In the genomic region with DNA sequence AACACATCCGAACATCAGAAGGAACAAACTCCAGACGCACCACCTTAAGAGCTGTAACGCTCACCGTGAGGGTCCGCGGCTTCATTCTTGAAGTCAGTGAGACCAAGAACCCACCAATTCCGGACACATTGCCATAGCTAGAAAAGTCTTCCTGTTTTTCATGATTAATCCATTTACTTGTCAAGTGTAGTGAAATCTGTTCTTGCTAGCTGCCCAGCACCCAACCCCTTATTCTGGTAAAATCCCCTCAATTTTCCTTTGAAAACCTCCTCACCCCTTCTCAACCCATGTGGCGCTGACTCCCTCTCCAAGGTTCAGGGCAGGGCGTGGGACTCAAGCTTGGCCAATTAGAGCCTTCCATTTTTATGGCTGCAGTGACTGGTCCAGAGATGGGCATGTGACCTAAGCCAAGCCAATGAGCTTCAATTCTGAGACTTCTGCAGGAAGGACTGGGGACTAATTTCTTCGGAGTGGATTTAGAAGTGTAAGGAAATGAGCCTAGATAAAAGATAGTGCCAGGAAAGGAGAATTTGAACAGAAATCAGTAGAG, we compare ENCODE assay signal across 19 cellular contexts. TPM values are rescaled to one million over a fixed set of nuclear protein-coding genes. Genes with fewer than 3 reads are reported as not detected.
DNase-seq lines count a peak whose midpoint lies in the region; ATAC-seq and TF ChIP-seq lines count a peak whose summit lies in the region.
"Had no signal": no experiment of that assay in that cellular context is flagged by ENCODE, and none has a peak within 500 bp of the region (broad histone marks: within the 10 kb centered on the region; RNA-seq: fewer than 3 reads in every experiment).

No MANE protein-coding gene starts in this region.

- DNase-seq in SK-N-SH (no peak), left ventricle myocardium superior (no peak), NCI-H187 treated with DMSO at 0.1 percent for 48 hours (lab: John Stamatoyannopoulos, UW) (no peak), NCI-H1436 (lab: John Stamatoyannopoulos, UW) (no peak), breast epithelium (ENCODE audit: low spot score in 2 of 2) (no peak)
- peak; percentile 50 for DNase-seq in activated CD4-positive, alpha-beta memory T cell treated with anti-CD3 and anti-CD28 coated beads for 36 hours
- peak; percentile 48 for DNase-seq in stimulated activated CD4-positive, alpha-beta T cell treated with anti-CD3 and anti-CD28 coated beads, Interleukin-4, amount 100 ng/mL, for 1 hour
- DNase-seq: adrenal gland, DMS153, GM23248, NCI-H1105 treated with DMSO at 0.1 percent for 48 hours, NCI-H526 treated with DMSO at 0.1 percent for 48 hours, ovary, SHP77, WERI-Rb-1 had no signal

- peak overlapping the region; percentile 78 for H3K4me3 Mint-ChIP-seq in activated CD4-positive, alpha-beta memory T cell treated with anti-CD3 and anti-CD28 coated beads for 36 hours

- POLR2A ChIA-PET in SK-N-SH (lab: Yijun Ruan, JAX) = no interaction called here
- POLR2A ChIA-PET in activated CD4-positive, alpha-beta memory T cell treated with anti-CD3 and anti-CD28 coated beads for 36 hours (lab: Charles Lee) = interaction anchor here (2.2 kb wide), 1 partner anchor 10 kb away, joined by 15 read pairs; the partner anchor contains the start of gene ZBP1

- no peak overlapping the region for H3K4me2 ChIP-seq in SK-N-SH

- TF ChIP-seq RAD21 in SK-N-SH (IDR thresholded peaks at IDR 0.05; ENCODE audit: low read length) = no peak

- peaks cover 15% of the 10 kb centered on the region for H3K36me3 Mint-ChIP-seq in activated CD4-positive, alpha-beta memory T cell treated with anti-CD3 and anti-CD28 coated beads for 36 hours

- no peaks in the 10 kb centered on the region for H3K9me2 ChIP-seq in SK-N-SH

- H3K4me1 ChIP-seq in SK-N-SH (ENCODE audit: control insufficient read depth in 1 of 2, insufficient read depth in 2 of 2, low read depth in 1 of 2, low read length in 1 of 2) = peaks cover 0 to 9% of the 10 kb centered on the region in 2 experiments; a peak in 1 of 4 replicates
- H3K4me1 ChIP-seq in breast epithelium = no peaks in the 10 kb centered on the region

- H3K4me1 Mint-ChIP-seq in activated CD4-positive, alpha-beta memory T cell treated with anti-CD3 and anti-CD28 coated beads for 36 hours (ENCODE audit: low read depth) = peaks cover 67% of the 10 kb centered on the region

- TF ChIP-seq POLR2A in breast epithelium (IDR thresholded peaks at IDR 0.05) = no peak

- H2AFZ ChIP-seq in SK-N-SH (ENCODE audit: low read depth) = no peak overlapping the region
- H2AFZ ChIP-seq: GM23248 had no signal

- no peak for TF ChIP-seq EP300 in SK-N-SH (IDR thresholded peaks at IDR 0.05; ENCODE audit: borderline replicate concordance in 1 of 2, low read depth in 1 of 2, low read length in 1 of 2)

- H3K27ac ChIP-seq in SK-N-SH (ENCODE audit: low read depth in 2 of 2, low read length in 1 of 2) = no peak overlapping the region
- H3K27ac ChIP-seq in breast epithelium = no peak overlapping the region
- H3K27ac ChIP-seq: 22Rv1, GM23248, ovary, WERI-Rb-1 had no signal

- ATAC-seq in SK-N-SH treated with all-trans-retinoic acid at 6 μM for 48 hours (no peak), left ventricle myocardium superior (peak; percentile 46)
- ATAC-seq: gastroesophageal sphincter had no signal

- H3K9me3 ChIP-seq in SK-N-SH (no peaks in the 10 kb centered on the region), breast epithelium (peaks cover 0 to 4% of the 10 kb centered on the region in 2 donors)
- H3K9me3 ChIP-seq: adrenal gland, ovary had no signal

- no peak overlapping the region for H3K9ac ChIP-seq in SK-N-SH
- H3K9ac ChIP-seq: GM23248 had no signal

- peaks cover 7% of the 10 kb centered on the region for H3K27me3 Mint-ChIP-seq in activated CD4-positive, alpha-beta memory T cell treated with anti-CD3 and anti-CD28 coated beads for 36 hours

- TF ChIP-seq CTCF in SK-N-SH (IDR thresholded peaks at IDR 0.05) (no peak), breast epithelium (IDR thresholded peaks at IDR 0.05) (no peak)

- no peaks in the 10 kb centered on the region for H3K79me2 ChIP-seq in SK-N-SH (ENCODE audit: insufficient read depth)

- CTCF ChIA-PET in SK-N-SH (lab: Yijun Ruan, JAX) = interaction anchor here (1.2 to 4.5 kb wide), 4 partner anchors 16 to 580 kb away, joined by 3 to 20 read pairs (median 5); no protein-coding TSS in a partner anchor
- CTCF ChIA-PET in activated CD4-positive, alpha-beta memory T cell treated with anti-CD3 and anti-CD28 coated beads for 36 hours (lab: Charles Lee) = interaction anchor here (1.4 to 2.3 kb wide), 5 partner anchors 8 to 551 kb away, joined by 3 to 9 read pairs (median 6); partner anchors contain the start of gene ZBP1

- H3F3A ChIP-seq in SK-N-SH (replicated peaks; ENCODE audit: insufficient read depth) = no peaks in the 10 kb centered on the region

- intact Hi-C loops in activated CD4-positive, alpha-beta memory T cell treated with anti-CD3 and anti-CD28 coated beads for 36 hours (cut with micrococcal nuclease) = loop anchor here (10.0 kb wide), 1 partner anchor 1025 kb away; the partner anchor contains the start of gene STX16
- intact Hi-C loops in left ventricle myocardium superior (cut with micrococcal nuclease) = no loop called here
- intact Hi-C loops in breast epithelium (cut with DNase I; ENCODE audit: low total_unique reads) = no loop called here

- H3K27me3 ChIP-seq in SK-N-SH (ENCODE audit: insufficient read depth) = no peaks in the 10 kb centered on the region
- no peaks in the 10 kb centered on the region for H3K27me3 ChIP-seq in breast epithelium
- H3K27me3 ChIP-seq: ovary had no signal

- H3K36me3 ChIP-seq in SK-N-SH (replicated peaks in 1 of 2; ENCODE audit: control insufficient read depth in 1 of 2, insufficient read depth in 2 of 2, low read length in 1 of 2) = no peaks in the 10 kb centered on the region
- H3K36me3 ChIP-seq in breast epithelium = no peaks in the 10 kb centered on the region
- H3K36me3 ChIP-seq: adrenal gland, gastroesophageal sphincter, ovary, WERI-Rb-1 had no signal

- H3K4me3 ChIP-seq in SK-N-SH (ENCODE audit: low read depth in 2 of 2, low read length in 1 of 2) (no peak overlapping the region), breast epithelium (no peak overlapping the region)
- H3K4me3 ChIP-seq: adrenal gland, GM23248, ovary had no signal

- 70% methylated on average over 9 of the region's 10 CpGs for WGBS in SK-N-SH (ENCODE audit: low lambda C conversion rate)

- peak overlapping the region; percentile 88 for H3K27ac Mint-ChIP-seq in activated CD4-positive, alpha-beta memory T cell treated with anti-CD3 and anti-CD28 coated beads for 36 hours

- H3K9me3 Mint-ChIP-seq in activated CD4-positive, alpha-beta memory T cell treated with anti-CD3 and anti-CD28 coated beads for 36 hours = peaks cover 15% of the 10 kb centered on the region

- H4K20me1 ChIP-seq in SK-N-SH (ENCODE audit: insufficient read depth) = no peaks in the 10 kb centered on the region

TF ChIP-seq in SK-N-SH, 30 proteins besides CTCF, POLR2A, EP300 and RAD21:
- no peak for TF ChIP-seq TAF1 (IDR thresholded peaks at IDR 0.05; ENCODE audit: borderline replicate concordance, low read depth, low read length)
- TF ChIP-seq, protein P1, sequence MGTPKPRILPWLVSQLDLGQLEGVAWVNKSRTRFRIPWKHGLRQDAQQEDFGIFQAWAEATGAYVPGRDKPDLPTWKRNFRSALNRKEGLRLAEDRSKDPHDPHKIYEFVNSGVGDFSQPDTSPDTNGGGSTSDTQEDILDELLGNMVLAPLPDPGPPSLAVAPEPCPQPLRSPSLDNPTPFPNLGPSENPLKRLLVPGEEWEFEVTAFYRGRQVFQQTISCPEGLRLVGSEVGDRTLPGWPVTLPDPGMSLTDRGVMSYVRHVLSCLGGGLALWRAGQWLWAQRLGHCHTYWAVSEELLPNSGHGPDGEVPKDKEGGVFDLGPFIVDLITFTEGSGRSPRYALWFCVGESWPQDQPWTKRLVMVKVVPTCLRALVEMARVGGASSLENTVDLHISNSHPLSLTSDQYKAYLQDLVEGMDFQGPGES (IDR thresholded peaks at IDR 0.05; ENCODE audit: low read depth, low read length) = no peak
- TF ChIP-seq USF1 (IDR thresholded peaks at IDR 0.05; ENCODE audit: borderline replicate concordance, low read depth) = peak; percentile 19; the same call in 1 of the 2 replicates
- TF ChIP-seq SIN3A (IDR thresholded peaks at IDR 0.05; ENCODE audit: borderline replicate concordance, low read depth, low read length) = no peak

TF ChIP-seq in SK-N-SH treated with all-trans-retinoic acid at 6 μM for 48 hours, 23 proteins besides CTCF, POLR2A, EP300 and RAD21 (continues in another document):
- no peak for TF ChIP-seq ISL1 (CRISPR knock-in tag; IDR thresholded peaks at IDR 0.05)
- TF ChIP-seq RARB (CRISPR knock-in tag; IDR thresholded peaks at IDR 0.05) = no peak
- TF ChIP-seq TOX (CRISPR knock-in tag; IDR thresholded peaks at IDR 0.05; ENCODE audit: borderline replicate concordance) = no peak
- TF ChIP-seq ZNF8 (CRISPR knock-in tag; IDR thresholded peaks at IDR 0.05) = no peak
- TF ChIP-seq ARNTL (CRISPR knock-in tag; IDR thresholded peaks at IDR 0.05; ENCODE audit: borderline replicate concordance, low read depth) = no peak
- TF ChIP-seq, protein P2, sequence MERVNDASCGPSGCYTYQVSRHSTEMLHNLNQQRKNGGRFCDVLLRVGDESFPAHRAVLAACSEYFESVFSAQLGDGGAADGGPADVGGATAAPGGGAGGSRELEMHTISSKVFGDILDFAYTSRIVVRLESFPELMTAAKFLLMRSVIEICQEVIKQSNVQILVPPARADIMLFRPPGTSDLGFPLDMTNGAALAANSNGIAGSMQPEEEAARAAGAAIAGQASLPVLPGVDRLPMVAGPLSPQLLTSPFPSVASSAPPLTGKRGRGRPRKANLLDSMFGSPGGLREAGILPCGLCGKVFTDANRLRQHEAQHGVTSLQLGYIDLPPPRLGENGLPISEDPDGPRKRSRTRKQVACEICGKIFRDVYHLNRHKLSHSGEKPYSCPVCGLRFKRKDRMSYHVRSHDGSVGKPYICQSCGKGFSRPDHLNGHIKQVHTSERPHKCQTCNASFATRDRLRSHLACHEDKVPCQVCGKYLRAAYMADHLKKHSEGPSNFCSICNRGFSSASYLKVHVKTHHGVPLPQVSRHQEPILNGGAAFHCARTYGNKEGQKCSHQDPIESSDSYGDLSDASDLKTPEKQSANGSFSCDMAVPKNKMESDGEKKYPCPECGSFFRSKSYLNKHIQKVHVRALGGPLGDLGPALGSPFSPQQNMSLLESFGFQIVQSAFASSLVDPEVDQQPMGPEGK (CRISPR knock-in tag; IDR thresholded peaks at IDR 0.05; ENCODE audit: borderline replicate concordance) = no peak
- no peak for TF ChIP-seq ZFP3 (CRISPR knock-in tag; IDR thresholded peaks at IDR 0.05)
- no peak for TF ChIP-seq CSDC2 (CRISPR knock-in tag; IDR thresholded peaks at IDR 0.05)
- TF ChIP-seq ZFP30 (CRISPR knock-in tag; IDR thresholded peaks at IDR 0.05) = no peak
- no peak for TF ChIP-seq ESRRG (CRISPR knock-in tag; IDR thresholded peaks at IDR 0.05)
- no peak for TF ChIP-seq ZNF565 (CRISPR knock-in tag; conservative IDR thresholded peaks at IDR 0.05; ENCODE audit: low read depth)

RNA-seq across cellular contexts. Expression of gene ZBP1, which starts 9.8 kb away (rescaled TPM):
- not detected in 2 replicates for polyA plus RNA-seq in SK-N-SH (2012; rRNA removed)
- polyA plus RNA-seq in SK-N-SH (2012; cell fraction: cytosol; rRNA removed) = not detected in 2 replicates
- not detected in 2 replicates for polyA plus RNA-seq in SK-N-SH (2012; cell fraction: nucleus; rRNA removed)
- 1 to 10 TPM in 1 of 2 experiments, under 1 TPM in 1; 0.73 to 1.1 TPM for total RNA-seq in activated CD4-positive, alpha-beta memory T cell treated with anti-CD3 and anti-CD28 coated beads for 36 hours
- total RNA-seq in left ventricle myocardium superior (0.15 TPM), breast epithelium (1 to 10 TPM in 1 of 3 donors, under 1 TPM in 1, not detected in 1; 0.73 to 2.4 TPM)
- total RNA-seq: GM23248, temporal lobe had no signal
- polyA plus RNA-seq: GM23248 had no signal

Comparison
In these comparisons a context has a peak if more than half of its experiments do, and no peak if none do; other contexts are left out.
1. DNase-seq: peak in activated CD4-positive, alpha-beta memory T cell treated with anti-CD3 and anti-CD28 coated beads for 36 hours (single experiment) and stimulated activated CD4-positive, alpha-beta T cell treated with anti-CD3 and anti-CD28 coated beads, Interleukin-4, amount 100 ng/mL, for 1 hour (single experiment); none in SK-N-SH (single experiment), left ventricle myocardium superior (single experiment), NCI-H187 treated with DMSO at 0.1 percent for 48 hours (single experiment), NCI-H1436 (single experiment) and breast epithelium (0 of 2).